Comparison of ENCODE assay signal across 1 cellular context in the genomic region with DNA sequence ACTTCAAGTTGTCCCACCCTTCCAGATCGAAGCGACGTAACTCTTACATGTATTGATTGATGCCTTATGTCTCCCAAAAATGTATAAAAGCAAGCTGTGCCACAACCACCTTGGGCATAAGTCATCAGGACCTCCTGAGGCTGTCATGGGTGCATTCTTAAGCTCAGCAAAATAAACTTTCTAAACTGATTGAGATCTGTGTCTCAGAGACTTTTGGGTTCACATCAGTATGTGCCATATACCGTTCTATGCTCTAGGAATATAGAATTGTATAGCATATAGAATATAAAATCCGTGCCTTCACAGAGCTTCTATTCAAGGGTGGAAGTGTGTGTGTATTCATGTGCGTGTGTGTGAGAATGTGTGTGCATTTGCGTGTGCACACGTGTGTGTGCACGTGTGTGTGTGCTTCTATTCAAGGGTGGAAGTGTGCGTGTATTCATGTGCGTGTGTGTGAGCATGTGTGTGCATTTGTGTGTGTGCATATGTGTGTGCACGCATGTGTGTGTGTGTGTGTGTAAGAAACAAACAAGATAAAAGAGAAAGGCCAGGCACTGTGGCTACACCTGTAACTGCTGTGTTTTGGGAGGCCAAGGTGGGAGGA.
A peak's percentile ranks its signal among the peaks of the same experiment; 100 is the strongest.
TF ChIP-seq lines count a peak whose summit lies in the region.

No MANE protein-coding gene starts in this region.

TF ChIP-seq in GM12878, 131 proteins besides CTCF, POLR2A, EP300 and RAD21:
- TF ChIP-seq RB1 (IDR thresholded peaks at IDR 0.05; ENCODE audit: borderline replicate concordance), result no peak
- TF ChIP-seq, protein P1, sequence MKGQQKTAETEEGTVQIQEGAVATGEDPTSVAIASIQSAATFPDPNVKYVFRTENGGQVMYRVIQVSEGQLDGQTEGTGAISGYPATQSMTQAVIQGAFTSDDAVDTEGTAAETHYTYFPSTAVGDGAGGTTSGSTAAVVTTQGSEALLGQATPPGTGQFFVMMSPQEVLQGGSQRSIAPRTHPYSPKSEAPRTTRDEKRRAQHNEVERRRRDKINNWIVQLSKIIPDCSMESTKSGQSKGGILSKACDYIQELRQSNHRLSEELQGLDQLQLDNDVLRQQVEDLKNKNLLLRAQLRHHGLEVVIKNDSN (IDR thresholded peaks at IDR 0.05; ENCODE audit: borderline replicate concordance, extremely low read length, insufficient read depth, low read depth, low read length), result no peak
- TF ChIP-seq, protein P2, sequence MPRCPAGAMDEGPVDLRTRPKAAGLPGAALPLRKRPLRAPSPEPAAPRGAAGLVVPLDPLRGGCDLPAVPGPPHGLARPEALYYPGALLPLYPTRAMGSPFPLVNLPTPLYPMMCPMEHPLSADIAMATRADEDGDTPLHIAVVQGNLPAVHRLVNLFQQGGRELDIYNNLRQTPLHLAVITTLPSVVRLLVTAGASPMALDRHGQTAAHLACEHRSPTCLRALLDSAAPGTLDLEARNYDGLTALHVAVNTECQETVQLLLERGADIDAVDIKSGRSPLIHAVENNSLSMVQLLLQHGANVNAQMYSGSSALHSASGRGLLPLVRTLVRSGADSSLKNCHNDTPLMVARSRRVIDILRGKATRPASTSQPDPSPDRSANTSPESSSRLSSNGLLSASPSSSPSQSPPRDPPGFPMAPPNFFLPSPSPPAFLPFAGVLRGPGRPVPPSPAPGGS (IDR thresholded peaks at IDR 0.05; ENCODE audit: borderline replicate concordance, insufficient read depth, low read depth, low read length, poor library complexity, severe bottlenecking), result peak; percentile 59
- TF ChIP-seq, protein P3, sequence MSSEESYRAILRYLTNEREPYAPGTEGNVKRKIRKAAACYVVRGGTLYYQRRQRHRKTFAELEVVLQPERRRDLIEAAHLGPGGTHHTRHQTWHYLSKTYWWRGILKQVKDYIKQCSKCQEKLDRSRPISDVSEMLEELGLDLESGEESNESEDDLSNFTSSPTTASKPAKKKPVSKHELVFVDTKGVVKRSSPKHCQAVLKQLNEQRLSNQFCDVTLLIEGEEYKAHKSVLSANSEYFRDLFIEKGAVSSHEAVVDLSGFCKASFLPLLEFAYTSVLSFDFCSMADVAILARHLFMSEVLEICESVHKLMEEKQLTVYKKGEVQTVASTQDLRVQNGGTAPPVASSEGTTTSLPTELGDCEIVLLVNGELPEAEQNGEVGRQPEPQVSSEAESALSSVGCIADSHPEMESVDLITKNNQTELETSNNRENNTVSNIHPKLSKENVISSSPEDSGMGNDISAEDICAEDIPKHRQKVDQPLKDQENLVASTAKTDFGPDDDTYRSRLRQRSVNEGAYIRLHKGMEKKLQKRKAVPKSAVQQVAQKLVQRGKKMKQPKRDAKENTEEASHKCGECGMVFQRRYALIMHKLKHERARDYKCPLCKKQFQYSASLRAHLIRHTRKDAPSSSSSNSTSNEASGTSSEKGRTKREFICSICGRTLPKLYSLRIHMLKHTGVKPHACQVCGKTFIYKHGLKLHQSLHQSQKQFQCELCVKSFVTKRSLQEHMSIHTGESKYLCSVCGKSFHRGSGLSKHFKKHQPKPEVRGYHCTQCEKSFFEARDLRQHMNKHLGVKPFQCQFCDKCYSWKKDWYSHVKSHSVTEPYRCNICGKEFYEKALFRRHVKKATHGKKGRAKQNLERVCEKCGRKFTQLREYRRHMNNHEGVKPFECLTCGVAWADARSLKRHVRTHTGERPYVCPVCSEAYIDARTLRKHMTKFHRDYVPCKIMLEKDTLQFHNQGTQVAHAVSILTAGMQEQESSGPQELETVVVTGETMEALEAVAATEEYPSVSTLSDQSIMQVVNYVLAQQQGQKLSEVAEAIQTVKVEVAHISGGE (CRISPR knock-in tag; IDR thresholded peaks at IDR 0.05), result no peak
- no peak for TF ChIP-seq ZBED1 (IDR thresholded peaks at IDR 0.05; ENCODE audit: borderline replicate concordance)
TF ChIP-seq in GM12878: peak in this region for 1.
